ENCODE assay signal across 12 cellular contexts in genomic region chr17:46139365-46140210, GRCh38. TPM values are rescaled to one million over a fixed set of nuclear protein-coding genes. Genes with fewer than 3 reads are reported as not detected.
DNase-seq lines count a peak whose midpoint lies in the region; TF ChIP-seq lines count a peak whose summit lies in the region.
"Had no signal": no experiment of that assay in that cellular context is flagged by ENCODE, and none has a peak within 500 bp of the region (broad histone marks: within the 10 kb centered on the region; RNA-seq: fewer than 3 reads in every experiment).

No MANE protein-coding gene starts in this region.

- H2AFZ ChIP-seq in H9 (ENCODE audit: low read length) = no peak overlapping the region

- no peak overlapping the region for H4K5ac ChIP-seq in H9 (ENCODE audit: insufficient read length, low read depth, low read length)

- H3K9ac ChIP-seq in BLaER1 (no peak overlapping the region), H9 (ENCODE audit: extremely low read depth, insufficient read length, low read length) (no peak overlapping the region)

- H3K27me3 Mint-ChIP-seq in H9 (ENCODE audit: low read depth) = no peaks in the 10 kb centered on the region
- H3K27me3 Mint-ChIP-seq in immature natural killer cell (ENCODE audit: low read depth in 3 of 3) = no peaks in the 10 kb centered on the region
- H3K27me3 Mint-ChIP-seq: activated CD4-positive, alpha-beta T cell treated with anti-CD3 and anti-CD28 coated beads, Interleukin-2, amount 10 ng/mL, durations not matched to agents 24 days and 14 days had no signal

- no peaks in the 10 kb centered on the region for H3K9me3 Mint-ChIP-seq in H9
- H3K9me3 Mint-ChIP-seq in immature natural killer cell = no peaks in the 10 kb centered on the region
- H3K9me3 Mint-ChIP-seq: activated CD4-positive, alpha-beta T cell treated with anti-CD3 and anti-CD28 coated beads, Interleukin-2, amount 10 ng/mL, durations not matched to agents 24 days and 14 days had no signal

- H3K56ac ChIP-seq in H9 (ENCODE audit: insufficient read length, low read depth, low read length) = no peak overlapping the region

- H2BK15ac ChIP-seq in H9 (ENCODE audit: low read depth, low read length) = no peak overlapping the region

- H3K79me1 ChIP-seq in H9 (ENCODE audit: insufficient read depth, low read depth, low read length, poor library complexity, severe bottlenecking) = no peaks in the 10 kb centered on the region

- H3K18ac ChIP-seq in H9 (ENCODE audit: insufficient read length, low read depth, low read length) = no peak overlapping the region

- H2BK20ac ChIP-seq in H9 (ENCODE audit: low read depth, low read length, poor library complexity, severe bottlenecking) = no peak overlapping the region

- H4K20me1 ChIP-seq in BLaER1 (peaks cover 100% of the 10 kb centered on the region), H9 (ENCODE audit: control insufficient read depth, insufficient read depth, insufficient read length) (no peaks in the 10 kb centered on the region)

- no peak overlapping the region for H4K8ac ChIP-seq in H9 (replicated peaks; ENCODE audit: insufficient read length, low read depth, low read length)

- no peak for TF ChIP-seq CTCF in H9 (conservative IDR thresholded peaks at IDR 0.05)

- H3K9me3 ChIP-seq in BLaER1 (no peaks in the 10 kb centered on the region), H9 (ENCODE audit: control insufficient read depth, low read depth, low read length) (no peaks in the 10 kb centered on the region)
- H3K9me3 ChIP-seq: BE2C had no signal

- H3K4me1 Mint-ChIP-seq in H9 (peaks cover 48 to 60% of the 10 kb centered on the region in 2 experiments), immature natural killer cell (peaks cover 94 to 98% of the 10 kb centered on the region in 2 donors)

- no peak overlapping the region for H3T11ph ChIP-seq in H9 (ENCODE audit: low read length)

- no peak overlapping the region for H2BK12ac ChIP-seq in H9 (ENCODE audit: insufficient read length, low read depth, low read length)

- no peak overlapping the region for H2BK120ac ChIP-seq in H9 (ENCODE audit: low read depth, low read length, poor library complexity, severe bottlenecking)

- no peak overlapping the region for H4K91ac ChIP-seq in H9 (ENCODE audit: insufficient read length, low read depth, low read length)

- peaks cover 25% of the 10 kb centered on the region for H3K36me3 ChIP-seq in BLaER1
- H3K36me3 ChIP-seq: BE2C had no signal

- no peak overlapping the region for H3K4ac ChIP-seq in H9 (ENCODE audit: low read depth, low read length)

- DNase-seq in H9 (no peak), SKM-1 treated with dmso at 0.1 percent for 144 hours (lab: John Stamatoyannopoulos, UW; ENCODE audit: unreplicated experiment) (peak; percentile 16), immature natural killer cell (no peak), EL (no peak), HCEC 1CT (no peak), superior temporal gyrus (ENCODE audit: extremely low spot score) (no peak)
- no peak for DNase-seq in NK-92 treated with Interleukin-12 subunit alpha and Interleukin-12 subunit beta, amount 100 ng/mL, for 24 hours (lab: John Stamatoyannopoulos, UW)
- DNase-seq: activated CD4-positive, alpha-beta T cell treated with anti-CD3 and anti-CD28 coated beads, Interleukin-2, amount 10 ng/mL, durations not matched to agents 24 days and 14 days; BE2C; H7; SHP77 had no signal

- H3K23me2 ChIP-seq in H9 (ENCODE audit: insufficient read length, low read depth, low read length, poor library complexity, severe bottlenecking) = no peaks in the 10 kb centered on the region

- H3K4me3 Mint-ChIP-seq in H9 (no peak overlapping the region), immature natural killer cell (peak overlapping the region in 3 of 5 donors; percentile 5 to 25 (median 20))
- H3K4me3 Mint-ChIP-seq: activated CD4-positive, alpha-beta T cell treated with anti-CD3 and anti-CD28 coated beads, Interleukin-2, amount 10 ng/mL, durations not matched to agents 24 days and 14 days had no signal

- H3K4me1 ChIP-seq in BLaER1 = peaks cover 32% of the 10 kb centered on the region
- H3K4me1 ChIP-seq in H9 (ENCODE audit: insufficient read depth, low read length) = no peaks in the 10 kb centered on the region; the same call in 1 of the 2 replicates
- H3K4me1 ChIP-seq: BE2C had no signal

- H3K4me3 ChIP-seq in BLaER1 = no peak overlapping the region

- no peak overlapping the region for H2BK5ac ChIP-seq in H9 (ENCODE audit: insufficient read length, low read length)

- WGBS in H9 (ENCODE audit: extremely low coverage, insufficient read length, low lambda C conversion rate) = no CpG with 5 or more reads among the region's 5 CpGs

- H3K4me2 ChIP-seq in BLaER1 (peak overlapping the region; percentile 35), H9 (ENCODE audit: insufficient read depth, insufficient read length, low read length) (no peak overlapping the region)

- no peak overlapping the region for H2AK5ac ChIP-seq in H9 (ENCODE audit: insufficient read length, low read length)

- H3K14ac ChIP-seq in H9 (ENCODE audit: insufficient read depth, low read length) = no peak overlapping the region

- peaks cover 0 to 8% (median 0%) of the 10 kb centered on the region in 3 experiments; a peak in 2 of 7 replicates for H3K36me3 Mint-ChIP-seq in H9 (ENCODE audit: insufficient read depth in 1 of 3, low read depth in 3 of 3)
- no peaks in the 10 kb centered on the region for H3K36me3 Mint-ChIP-seq in immature natural killer cell

- no peaks in the 10 kb centered on the region for H3K27me3 ChIP-seq in BLaER1
- H3K27me3 ChIP-seq in H9 (ENCODE audit: insufficient read depth, low read length) = no peaks in the 10 kb centered on the region
- H3K27me3 ChIP-seq: BE2C had no signal

- H3K27ac Mint-ChIP-seq in H9 = peak overlapping the region in 2 of 3 experiments; percentile 0 to 17; a peak in 2 of 7 replicates
- H3K27ac Mint-ChIP-seq in immature natural killer cell = peak overlapping the region; percentile 2 to 74 (median 54)
- H3K27ac Mint-ChIP-seq: activated CD4-positive, alpha-beta T cell treated with anti-CD3 and anti-CD28 coated beads, Interleukin-2, amount 10 ng/mL, durations not matched to agents 24 days and 14 days had no signal

- H3K23ac ChIP-seq in H9 (ENCODE audit: insufficient read length, low read depth, low read length) = no peak overlapping the region

- peaks cover 59% of the 10 kb centered on the region for H3K79me2 ChIP-seq in H9 (ENCODE audit: insufficient read depth, low read length)

- H3K27ac ChIP-seq in BLaER1 (no peak overlapping the region), H9 (ENCODE audit: insufficient read length, low read depth, low read length) (no peak overlapping the region)

RNA-seq across cellular contexts. Expression of gene KANSL1, which starts 53.6 kb away (rescaled TPM):
- 110 and 114 TPM in 2 replicates for total RNA-seq in H9 (2021)
- 10 to 100 TPM in 1 of 3 donors, 1 to 10 TPM in 2; 3.3 to 21.9 (median 8.6) TPM for polyA plus RNA-seq in immature natural killer cell

Comparison
In these comparisons a context has a peak if more than half of its experiments do, and no peak if none do; other contexts are left out.
1. H3K4me3 Mint-ChIP-seq: peak in immature natural killer cell (3 of 5); none in H9 (0 of 2).